24 cellular contexts compared by ENCODE assay signal in genomic region chr4:56844817-56845580, GRCh38. TPM values are rescaled to one million over a fixed set of nuclear protein-coding genes. Genes with fewer than 3 reads are reported as not detected.
DNase-seq lines count a peak whose midpoint lies in the region; ATAC-seq, FAIRE-seq and TF ChIP-seq lines count a peak whose summit lies in the region.
"Had no signal": no experiment of that assay in that cellular context is flagged by ENCODE, and none has a peak within 500 bp of the region (broad histone marks: within the 10 kb centered on the region; RNA-seq: fewer than 3 reads in every experiment).

No MANE protein-coding gene starts in this region.

- POLR2A ChIA-PET in GM12878 (lab: Charles Lee) = interaction anchor here (0.5 kb wide), 1 partner anchor 62 kb away, joined by 5 read pairs; the partner anchor contains the start of gene REST

- no peaks in the 10 kb centered on the region for H3K9me3 ChIP-seq in GM12878 (replicated peaks; ENCODE audit: control insufficient read depth, insufficient read depth, low read length)
- H3K9me3 ChIP-seq: A549, body of pancreas, right atrium auricular region had no signal

- WGBS in GM12878 (ENCODE audit: insufficient coverage, insufficient replicate concordance, low lambda C conversion rate, missing lambda C conversion rate) = 65% methylated on average over 4 of the region's 4 CpGs

- H3K4me1 ChIP-seq in GM12878 (ENCODE audit: control insufficient read depth, insufficient read depth, low read length) = no peaks in the 10 kb centered on the region
- H3K4me1 ChIP-seq: A549, right atrium auricular region had no signal

- SMC1A ChIA-PET in GM12878 (lab: Charles Lee; ENCODE audit: uncharacterized antibody, unreplicated experiment) = no interaction called here

- H3K4me2 ChIP-seq in GM12878 (ENCODE audit: control insufficient read depth, insufficient read depth) = no peak overlapping the region
- H3K4me2 ChIP-seq: A549 had no signal

- RAD21 ChIA-PET in GM12878 (lab: Charles Lee; ENCODE audit: unreplicated experiment) = no interaction called here

- no peak for TF ChIP-seq RAD21 in GM12878 (IDR thresholded peaks at IDR 0.05; ENCODE audit: insufficient read depth, low read depth, low read length)

- no peak overlapping the region for H3K27ac Mint-ChIP-seq in mesothelial cell of epicardium
- H3K27ac Mint-ChIP-seq: CD14-positive monocyte; stimulated activated naive CD8-positive, alpha-beta T cell treated with anti-CD3 and anti-CD28 coated beads, Interleukin-15, Interleukin-2, amounts not matched to agents 100 ng/mL and 50 ng/mL, for 24 hours had no signal

- peaks cover 6% of the 10 kb centered on the region for H3K4me1 Mint-ChIP-seq in mesothelial cell of epicardium

- H3K27me3 ChIP-seq in GM12878 (replicated peaks in 1 of 2; ENCODE audit: control insufficient read depth in 2 of 2, insufficient read depth in 2 of 2, low read length in 1 of 2) = no peaks in the 10 kb centered on the region
- H3K27me3 ChIP-seq: body of pancreas, right atrium auricular region had no signal

- no peaks in the 10 kb centered on the region for H3K9me3 Mint-ChIP-seq in mesothelial cell of epicardium
- H3K9me3 Mint-ChIP-seq: CD14-positive monocyte; stimulated activated naive CD8-positive, alpha-beta T cell treated with anti-CD3 and anti-CD28 coated beads, Interleukin-15, Interleukin-2, amounts not matched to agents 100 ng/mL and 50 ng/mL, for 24 hours had no signal

- no peak overlapping the region for H3K27ac ChIP-seq in GM12878 (ENCODE audit: control insufficient read depth, insufficient read depth)
- H3K27ac ChIP-seq: A549, body of pancreas, right atrium auricular region, SK-N-MC had no signal

- TF ChIP-seq EP300 in GM12878 (IDR thresholded peaks at IDR 0.05; ENCODE audit: borderline replicate concordance in 1 of 2, control insufficient read depth in 1 of 2, low read depth in 2 of 2, low read length in 2 of 2) = no peak

- no peak for TF ChIP-seq POLR2A in GM12878 (IDR thresholded peaks at IDR 0.05; ENCODE audit: low read depth, low read length)

- no peaks in the 10 kb centered on the region for H3K79me2 ChIP-seq in GM12878 (ENCODE audit: control insufficient read depth, insufficient read depth, low read length)

- in situ Hi-C loops in GM12878 (cut with MboI) = no loop called here

- TF ChIP-seq CTCF in GM12878 (IDR thresholded peaks at IDR 0.05 in 2 of 3, conservative IDR thresholded peaks at IDR 0.05 in 1 of 3; ENCODE audit: control insufficient read depth in 2 of 3, extremely low read depth in 1 of 3, insufficient read depth in 1 of 3, low read depth in 3 of 3, low read length in 3 of 3) = no peak
- no peak for TF ChIP-seq CTCF in mesothelial cell of epicardium (IDR thresholded peaks at IDR 0.05; ENCODE audit: unreplicated experiment)

- FAIRE-seq in GM12878 (lab: Jason Lieb, UNC) = no peak
- FAIRE-seq: A549 had no signal

- H4K20me1 ChIP-seq in GM12878 (ENCODE audit: control insufficient read depth, insufficient read depth) = no peaks in the 10 kb centered on the region

- ATAC-seq in HG02981 (IDR thresholded peaks at IDR 0.05; ENCODE audit: unreplicated experiment) (peak; percentile 65), GM12878 (peak; percentile 72), HG03280 (IDR thresholded peaks at IDR 0.05; ENCODE audit: unreplicated experiment) (no peak)
- ATAC-seq: A549, body of pancreas had no signal

- intact Hi-C loops in GM12878 (cut with micrococcal nuclease; ENCODE audit: unreplicated experiment) = no loop called here

- no peaks in the 10 kb centered on the region for H3K27me3 Mint-ChIP-seq in mesothelial cell of epicardium (ENCODE audit: low read depth)
- H3K27me3 Mint-ChIP-seq: stimulated activated naive CD8-positive, alpha-beta T cell treated with anti-CD3 and anti-CD28 coated beads, Interleukin-15, Interleukin-2, amounts not matched to agents 100 ng/mL and 50 ng/mL, for 24 hours had no signal

- no peak overlapping the region for H3K4me3 ChIP-seq in GM12878
- H3K4me3 ChIP-seq: A549, body of pancreas, right atrium auricular region, SK-N-MC had no signal

- no peak overlapping the region for H2AFZ ChIP-seq in GM12878 (ENCODE audit: control insufficient read depth, low read depth, low read length)

- CTCF ChIA-PET in GM12878 (lab: Yijun Ruan, JAX) = no interaction called here

- H3K9ac ChIP-seq in GM12878 (ENCODE audit: control insufficient read depth, insufficient read depth, low read length) = no peak overlapping the region

- peak; percentile 22 for DNase-seq in activated effector memory CD4-positive, alpha-beta T cell treated with anti-CD3 and anti-CD28 coated beads, Interleukin-2, amount 50 U/mL, for 16 hours
- no peak for DNase-seq in activated effector memory CD4-positive, alpha-beta T cell treated with Interleukin-2 at 50 U/mL for 16 hours
- DNase-seq in GM12878 (ENCODE audit: low read depth, low spot score) (no peak), NCI-H1048 (lab: John Stamatoyannopoulos, UW) (no peak), mesothelial cell of epicardium (ENCODE audit: low spot score in 2 of 2, unreplicated experiment in 2 of 2) (no peak)
- no peak for DNase-seq in effector CD8-positive, alpha-beta T cell (lab: John Stamatoyannopoulos, UW)
- DNase-seq: activated CD4-positive, alpha-beta T cell treated with anti-CD3 and anti-CD28 coated beads, Interleukin-2, amount 50 U/mL, for 1 hour; activated naive CD4-positive, alpha-beta T cell treated with anti-CD3 and anti-CD28 coated beads, Interleukin-2, amount 50 U/mL, for 16 hours; activated T-cell treated with anti-CD3 and anti-CD28 coated beads for 4 hours; body of pancreas; dermis blood vessel endothelial cell; DMS79 treated with DMSO at 0.1 percent for 48 hours; glutamatergic neuron; NCI-H2029 treated with DMSO at 0.1 percent for 48 hours; NCI-H69 had no signal

- BruUV-seq in GM12878 (replicated peaks; lab: Mats Ljungman, UMichigan) = no TSS peak

- no peak overlapping the region for H3K4me3 Mint-ChIP-seq in mesothelial cell of epicardium
- H3K4me3 Mint-ChIP-seq: CD14-positive monocyte; stimulated activated naive CD8-positive, alpha-beta T cell treated with anti-CD3 and anti-CD28 coated beads, Interleukin-15, Interleukin-2, amounts not matched to agents 100 ng/mL and 50 ng/mL, for 24 hours had no signal

- no peaks in the 10 kb centered on the region for H3K36me3 Mint-ChIP-seq in mesothelial cell of epicardium
- H3K36me3 Mint-ChIP-seq: CD14-positive monocyte had no signal

- no peaks in the 10 kb centered on the region for H3K36me3 ChIP-seq in GM12878 (ENCODE audit: control insufficient read depth in 2 of 2, insufficient read depth in 2 of 2, low read length in 1 of 2)
- H3K36me3 ChIP-seq: right atrium auricular region had no signal

TF ChIP-seq in GM12878, 131 proteins besides CTCF, POLR2A, EP300 and RAD21:
- TF ChIP-seq POU2F2 (IDR thresholded peaks at IDR 0.05; ENCODE audit: borderline replicate concordance, low read depth, low read length) (peak; percentile 69; the same call in 1 of the 3 replicates), TBL1XR1 (IDR thresholded peaks at IDR 0.05; ENCODE audit: low read depth, low read length) (no peak), BMI1 (IDR thresholded peaks at IDR 0.05; ENCODE audit: borderline replicate concordance) (no peak), MEF2B (IDR thresholded peaks at IDR 0.05; ENCODE audit: partially characterized antibody, poor library complexity, severe bottlenecking) (peak; percentile 34), HCFC1 (IDR thresholded peaks at IDR 0.05; ENCODE audit: low read length) (no peak)

RNA-seq across cellular contexts. Expression of gene SPINK2, which starts 23.5 kb away (rescaled TPM):
- total RNA-seq in GM12878 (2013; cell fraction: nucleolus; rRNA removed) = not detected in 2 replicates
- total RNA-seq in GM12878 (2014; rRNA removed) (0.27 and 0.40 TPM in 2 replicates), GM12878 (2014; rRNA removed; fragmentation: Illumina TruSeq; extraction: Trizol) (0.27 and 0.60 TPM in 2 replicates), GM12878 (2021) (not detected in 2 replicates), mesothelial cell of epicardium (not detected in 3 replicates)
- not detected for polyA plus RNA-seq in GM12878 (2011; ENCODE audit: low read depth)
- polyA plus RNA-seq in GM12878 (2011; rRNA removed) (0.61 and 0.73 TPM in 2 replicates), GM12878 (2014; fragmentation: Illumina TruSeq; extraction: Trizol) (0.13 and 2.4 TPM in 2 replicates), GM12878 (2014; fragmentation: Nextera tagmentation; extraction: Ambion mirVana) (1 to 10 TPM in 1 of 2 experiments, under 1 TPM in 1; 0.61 to 1.0 TPM), GM12878 (2014; rRNA removed) (0.30 and 0.49 TPM in 2 replicates), GM12878 (2016; fragmentation: Nextera tagmentation; extraction: Ambion mirVana) (under 1 TPM; 0.66 to 0.88 TPM)
- polyA plus RNA-seq in GM12878 (2011; cell fraction: cytosol; rRNA removed) = 0.81 and 1.3 TPM in 2 replicates
- polyA plus RNA-seq in GM12878 (2011; cell fraction: nucleus; rRNA removed) = 0.39 TPM in 1 of 2 replicates, not detected in the other
- polyA plus RNA-seq in GM12878 (2012) = 0.58 and 0.86 TPM in 2 replicates
- not detected in 2 replicates for polyA minus RNA-seq in GM12878 (2011; rRNA and poly(A)+ RNA removed)
- polyA minus RNA-seq in GM12878 (2011; cell fraction: cytosol; rRNA and poly(A)+ RNA removed) = not detected in 2 replicates
- not detected in 2 replicates for polyA minus RNA-seq in GM12878 (2011; cell fraction: nucleus; rRNA and poly(A)+ RNA removed)
- total RNA-seq: body of pancreas, dermis blood vessel endothelial cell, M059J, urinary bladder had no signal
- polyA plus RNA-seq: A549, CD14-positive monocyte had no signal
